28 cellular contexts compared by ENCODE assay signal in the genomic region with DNA sequence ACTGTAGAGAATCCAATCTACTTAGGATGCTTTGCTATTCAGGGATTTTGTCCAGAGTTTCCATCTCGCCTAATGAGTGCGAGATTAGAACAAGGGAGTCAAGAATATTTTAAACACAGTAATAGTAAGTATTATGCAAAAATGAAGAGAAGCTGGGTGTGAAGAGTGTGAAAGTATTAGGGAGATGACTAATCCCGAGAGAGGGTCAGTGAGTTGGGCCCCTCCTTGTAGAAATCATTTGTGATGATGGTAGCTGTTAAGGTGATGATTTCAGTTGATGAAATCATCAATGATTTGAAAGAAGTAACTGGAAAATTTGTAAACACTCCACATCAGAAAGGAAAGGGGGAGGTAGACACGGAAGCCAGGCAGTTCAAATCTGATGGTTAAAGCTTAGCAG.
A peak's percentile ranks its signal among the peaks of the same experiment; 100 is the strongest.
DNase-seq lines count a peak whose midpoint lies in the region; ATAC-seq, FAIRE-seq and TF ChIP-seq lines count a peak whose summit lies in the region.
"Had no signal": no experiment of that assay in that cellular context is flagged by ENCODE, and none has a peak within 500 bp of the region (broad histone marks: within the 10 kb centered on the region; RNA-seq: fewer than 3 reads in every experiment).

No MANE protein-coding gene starts in this region.

- no peak for TF ChIP-seq RAD21 in GM12878 (IDR thresholded peaks at IDR 0.05; ENCODE audit: insufficient read depth, low read depth, low read length)

- H3K27me3 Mint-ChIP-seq in osteocyte (ENCODE audit: unreplicated experiment) = no peaks in the 10 kb centered on the region
- H3K27me3 Mint-ChIP-seq: B cell had no signal

- H2AFZ ChIP-seq in GM12878 (ENCODE audit: control insufficient read depth, low read depth, low read length) = no peak overlapping the region

- H4K20me1 ChIP-seq in GM12878 (ENCODE audit: control insufficient read depth, insufficient read depth) = no peaks in the 10 kb centered on the region

- intact Hi-C loops in GM12878 (cut with micrococcal nuclease; ENCODE audit: unreplicated experiment) = no loop called here

- H3K4me3 ChIP-seq in GM12878 = no peak overlapping the region
- H3K4me3 ChIP-seq: A549, SJCRH30 had no signal

- DNase-seq in GM12878 (ENCODE audit: low read depth, low spot score) = no peak
- no peak for DNase-seq in osteocyte (ENCODE audit: extremely low spot score, unreplicated experiment)
- DNase-seq: EL; GF-D8; GOT3; KBM-7; MM.1S; NCI-H1048; NCI-H1436; NCI-H187 treated with DMSO at 0.1 percent for 48 hours; NCI-H2107; NCI-H2227 treated with DMSO at 0.1 percent for 48 hours; NCI-H510A; NCI-H774; NK-92 treated with Interleukin-12 subunit alpha and Interleukin-12 subunit beta, amount 100 ng/mL, for 24 hours; SJCRH30; T-helper 1 cell had no signal

- CTCF ChIA-PET in GM12878 (lab: Yijun Ruan, JAX) = no interaction called here

- BruUV-seq in GM12878 (replicated peaks; lab: Mats Ljungman, UMichigan) = no TSS peak

- H3K4me2 ChIP-seq in GM12878 (ENCODE audit: control insufficient read depth, insufficient read depth) = no peak overlapping the region
- H3K4me2 ChIP-seq: A549 had no signal

- no peak for TF ChIP-seq POLR2A in GM12878 (IDR thresholded peaks at IDR 0.05; ENCODE audit: low read depth, low read length)

- H3K4me3 Mint-ChIP-seq in osteocyte (ENCODE audit: unreplicated experiment) = no peak overlapping the region
- H3K4me3 Mint-ChIP-seq: B cell had no signal

- no peak for TF ChIP-seq CTCF in GM12878 (IDR thresholded peaks at IDR 0.05 in 2 of 3, conservative IDR thresholded peaks at IDR 0.05 in 1 of 3; ENCODE audit: control insufficient read depth in 2 of 3, extremely low read depth in 1 of 3, insufficient read depth in 1 of 3, low read depth in 3 of 3, low read length in 3 of 3)
- TF ChIP-seq CTCF in osteocyte (IDR thresholded peaks at IDR 0.05) = no peak

- RAD21 ChIA-PET in GM12878 (lab: Charles Lee; ENCODE audit: unreplicated experiment) = no interaction called here

- no peaks in the 10 kb centered on the region for H3K79me2 ChIP-seq in GM12878 (ENCODE audit: control insufficient read depth, insufficient read depth, low read length)

- in situ Hi-C loops in GM12878 (cut with MboI) = no loop called here

- H3K36me3 Mint-ChIP-seq in osteocyte (ENCODE audit: unreplicated experiment) = no peaks in the 10 kb centered on the region

- H3K9ac ChIP-seq in GM12878 (ENCODE audit: control insufficient read depth, insufficient read depth, low read length) = no peak overlapping the region

- peak; percentile 49 for ATAC-seq in GM18858 (IDR thresholded peaks at IDR 0.05; ENCODE audit: unreplicated experiment)
- peak; percentile 47 for ATAC-seq in GM21529 (IDR thresholded peaks at IDR 0.05; ENCODE audit: unreplicated experiment)
- peak; percentile 56 for ATAC-seq in HG02885 (IDR thresholded peaks at IDR 0.05; ENCODE audit: poor library complexity, unreplicated experiment)
- ATAC-seq in GM12878 = peak; percentile 86
- ATAC-seq in HG03571 (IDR thresholded peaks at IDR 0.05; ENCODE audit: unreplicated experiment) = no peak
- ATAC-seq in HG03097 (IDR thresholded peaks at IDR 0.05; ENCODE audit: low FRiP score, unreplicated experiment) = no peak
- ATAC-seq: A549, HCT116 had no signal

- H3K27ac ChIP-seq in GM12878 (ENCODE audit: control insufficient read depth, insufficient read depth) = no peak overlapping the region
- H3K27ac ChIP-seq: A549, HL-60, SJCRH30 had no signal

- H3K36me3 ChIP-seq in GM12878 (ENCODE audit: control insufficient read depth in 2 of 2, insufficient read depth in 2 of 2, low read length in 1 of 2) = no peaks in the 10 kb centered on the region
- H3K36me3 ChIP-seq: SJCRH30 had no signal

- H3K27ac Mint-ChIP-seq in osteocyte (ENCODE audit: unreplicated experiment) = no peak overlapping the region
- H3K27ac Mint-ChIP-seq: B cell had no signal

- no peaks in the 10 kb centered on the region for H3K9me3 ChIP-seq in GM12878 (replicated peaks; ENCODE audit: control insufficient read depth, insufficient read depth, low read length)
- H3K9me3 ChIP-seq: A549, SJCRH30 had no signal

- no peaks in the 10 kb centered on the region for H3K4me1 ChIP-seq in GM12878 (ENCODE audit: control insufficient read depth, insufficient read depth, low read length)
- H3K4me1 ChIP-seq: SJCRH30 had no signal

- WGBS in GM12878 (ENCODE audit: insufficient coverage, insufficient replicate concordance, low lambda C conversion rate, missing lambda C conversion rate) = 30% methylated on average over 4 of the region's 4 CpGs

- no peaks in the 10 kb centered on the region for H3K9me3 Mint-ChIP-seq in osteocyte (ENCODE audit: unreplicated experiment)

- no peak for FAIRE-seq in GM12878 (lab: Jason Lieb, UNC)
- FAIRE-seq: GM19239, RCC 7860 had no signal

- H3K4me1 Mint-ChIP-seq in osteocyte (ENCODE audit: unreplicated experiment) = peaks cover 5% of the 10 kb centered on the region
- H3K4me1 Mint-ChIP-seq: B cell had no signal

- no peak for TF ChIP-seq EP300 in GM12878 (IDR thresholded peaks at IDR 0.05; ENCODE audit: borderline replicate concordance in 1 of 2, control insufficient read depth in 1 of 2, low read depth in 2 of 2, low read length in 2 of 2)

- no peaks in the 10 kb centered on the region for H3K27me3 ChIP-seq in GM12878 (replicated peaks in 1 of 2; ENCODE audit: control insufficient read depth in 2 of 2, insufficient read depth in 2 of 2, low read length in 1 of 2)
- H3K27me3 ChIP-seq: SJCRH30 had no signal

- SMC1A ChIA-PET in GM12878 (lab: Charles Lee; ENCODE audit: uncharacterized antibody, unreplicated experiment) = interaction anchor here (1.0 kb wide), 1 partner anchor 12 kb away, joined by 3 read pairs; no protein-coding TSS in a partner anchor

- POLR2A ChIA-PET in GM12878 (lab: Charles Lee) = no interaction called here

TF ChIP-seq in GM12878, 131 proteins besides CTCF, POLR2A, EP300 and RAD21:
- TF ChIP-seq CREB1 (IDR thresholded peaks at IDR 0.05; ENCODE audit: low read depth) (peak; percentile 68; the same call in 1 of the 2 replicates), CREM (IDR thresholded peaks at IDR 0.05; ENCODE audit: low read depth) (peak; percentile 58; the same call in 1 of the 2 replicates), SUPT20H (IDR thresholded peaks at IDR 0.05; ENCODE audit: borderline replicate concordance, control insufficient read depth, low read depth, low read length) (no peak), JUNB (IDR thresholded peaks at IDR 0.05) (peak; percentile 72)
- TF ChIP-seq, protein P1, sequence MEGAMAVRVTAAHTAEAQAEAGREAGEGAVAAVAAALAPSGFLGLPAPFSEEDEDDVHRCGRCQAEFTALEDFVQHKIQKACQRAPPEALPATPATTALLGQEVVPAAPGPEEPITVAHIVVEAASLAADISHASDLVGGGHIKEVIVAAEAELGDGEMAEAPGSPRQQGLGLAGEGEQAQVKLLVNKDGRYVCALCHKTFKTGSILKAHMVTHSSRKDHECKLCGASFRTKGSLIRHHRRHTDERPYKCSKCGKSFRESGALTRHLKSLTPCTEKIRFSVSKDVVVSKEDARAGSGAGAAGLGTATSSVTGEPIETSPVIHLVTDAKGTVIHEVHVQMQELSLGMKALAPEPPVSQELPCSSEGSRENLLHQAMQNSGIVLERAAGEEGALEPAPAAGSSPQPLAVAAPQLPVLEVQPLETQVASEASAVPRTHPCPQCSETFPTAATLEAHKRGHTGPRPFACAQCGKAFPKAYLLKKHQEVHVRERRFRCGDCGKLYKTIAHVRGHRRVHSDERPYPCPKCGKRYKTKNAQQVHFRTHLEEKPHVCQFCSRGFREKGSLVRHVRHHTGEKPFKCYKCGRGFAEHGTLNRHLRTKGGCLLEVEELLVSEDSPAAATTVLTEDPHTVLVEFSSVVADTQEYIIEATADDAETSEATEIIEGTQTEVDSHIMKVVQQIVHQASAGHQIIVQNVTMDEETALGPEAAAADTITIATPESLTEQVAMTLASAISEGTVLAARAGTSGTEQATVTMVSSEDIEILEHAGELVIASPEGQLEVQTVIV (IDR thresholded peaks at IDR 0.05; ENCODE audit: borderline replicate concordance, partially characterized antibody) = no peak

Comparison
In these comparisons a context has a peak if more than half of its experiments do, and no peak if none do; other contexts are left out.
1. ATAC-seq: peak in GM18858 (single experiment), GM21529 (single experiment), HG02885 (single experiment) and GM12878 (single experiment); none in HG03571 (single experiment) and HG03097 (single experiment).